Comparison of ENCODE assay signal across 8 cellular contexts in the genomic region with DNA sequence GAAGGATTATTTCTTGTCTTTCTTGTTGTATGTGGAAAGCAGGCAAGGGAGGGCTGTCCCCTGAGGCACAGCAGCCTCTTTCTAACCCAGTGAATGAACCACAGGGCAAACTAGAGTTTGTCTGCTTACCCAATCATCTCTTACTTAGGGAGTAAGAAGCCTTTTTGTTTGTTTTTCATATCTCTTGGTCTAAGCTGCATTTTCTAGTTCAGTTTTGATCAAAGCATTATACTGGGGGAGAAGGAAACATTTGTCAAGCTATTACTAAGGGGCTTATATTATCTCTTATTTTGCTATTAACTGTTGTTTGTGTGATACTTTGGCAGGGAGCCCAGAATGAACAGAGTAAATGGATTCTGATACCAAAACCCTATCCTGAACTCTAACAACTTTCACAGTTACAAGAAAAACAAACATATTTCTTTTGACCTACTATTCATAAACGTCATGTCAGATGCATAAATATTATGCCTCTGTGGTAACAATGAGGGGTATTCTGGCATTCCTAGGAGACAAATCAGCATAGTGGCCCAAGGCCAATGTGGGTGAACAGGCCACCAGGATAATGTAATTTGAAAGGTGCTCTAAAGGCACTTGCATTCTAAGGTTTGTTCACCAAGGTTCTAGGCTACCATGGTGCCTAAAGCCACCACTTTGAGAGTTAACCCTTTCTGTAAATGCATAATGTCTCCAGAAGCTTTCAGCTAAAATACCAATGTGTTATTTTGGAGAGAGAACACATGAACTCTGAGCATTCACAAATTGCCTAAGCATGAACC.
DNase-seq lines count a peak whose midpoint lies in the region; ATAC-seq and TF ChIP-seq lines count a peak whose summit lies in the region.

No MANE protein-coding gene starts in this region.

- no peak for TF ChIP-seq EP300 in esophagus muscularis mucosa (IDR thresholded peaks at IDR 0.05)

- H3K9me3 ChIP-seq in esophagus muscularis mucosa (no peaks in the 10 kb centered on the region), Peyer's patch (no peaks in the 10 kb centered on the region)

- TF ChIP-seq POLR2A in esophagus muscularis mucosa (IDR thresholded peaks at IDR 0.05; ENCODE audit: low read depth) (no peak), Peyer's patch (IDR thresholded peaks at IDR 0.05) (no peak)

- TF ChIP-seq CTCF in esophagus muscularis mucosa (IDR thresholded peaks at IDR 0.05) (no peak), Peyer's patch (IDR thresholded peaks at IDR 0.05) (no peak)

- 7% methylated on average over 1 of the region's 1 CpG for WGBS in esophagus muscularis mucosa

- peak; percentile 74 for DNase-seq in DMS79 (lab: John Stamatoyannopoulos, UW)
- peak; percentile 31 for DNase-seq in NCI-H82 treated with DMSO at 0.1 percent for 48 hours (lab: John Stamatoyannopoulos, UW; ENCODE audit: unreplicated experiment)
- DNase-seq in esophagus muscularis mucosa (ENCODE audit: extremely low spot score): no peak
- peak; percentile 94 for DNase-seq in renal cortical epithelial cell (ENCODE audit: low read depth)
- no peak for DNase-seq in Peyer's patch
- DNase-seq in NCI-H1092 treated with DMSO at 0.1 percent for 48 hours (lab: John Stamatoyannopoulos, UW): no peak

- H3K27ac ChIP-seq in esophagus muscularis mucosa (replicated peaks in 1 of 4) (peak overlapping the region; percentile 62 to 70 (median 63)), Peyer's patch (no peak overlapping the region)

- H3K27me3 ChIP-seq in esophagus muscularis mucosa (no peaks in the 10 kb centered on the region), Peyer's patch (no peaks in the 10 kb centered on the region)

- H3K4me1 ChIP-seq in esophagus muscularis mucosa: peaks cover 11 to 20% (median 15%) of the 10 kb centered on the region in 4 donors
- H3K4me1 ChIP-seq in Peyer's patch: no peaks in the 10 kb centered on the region

- H3K4me3 ChIP-seq in esophagus muscularis mucosa: no peak overlapping the region
- H3K4me3 ChIP-seq in Peyer's patch: no peak overlapping the region

- H3K36me3 ChIP-seq in esophagus muscularis mucosa (no peaks in the 10 kb centered on the region), Peyer's patch (no peaks in the 10 kb centered on the region)

- intact Hi-C loops in esophagus muscularis mucosa (cut with DNase I): no loop called here

- ATAC-seq in HG03280 (IDR thresholded peaks at IDR 0.05; ENCODE audit: unreplicated experiment): no peak
- ATAC-seq in HG03095 (IDR thresholded peaks at IDR 0.05; ENCODE audit: unreplicated experiment): no peak

Comparison
In these comparisons a context has a peak if more than half of its experiments do, and no peak if none do; other contexts are left out.
1. DNase-seq: peak in DMS79 (single experiment), NCI-H82 treated with DMSO at 0.1 percent for 48 hours (single experiment) and renal cortical epithelial cell (single experiment); none in esophagus muscularis mucosa (single experiment), Peyer's patch (0 of 3) and NCI-H1092 treated with DMSO at 0.1 percent for 48 hours (single experiment).
2. H3K27ac ChIP-seq: peak in esophagus muscularis mucosa (4 of 4); none in Peyer's patch (0 of 4).